ENCODE assay signal across 9 cellular contexts in genomic region chr1:44237721-44238457, GRCh38. TPM values are rescaled to one million over a fixed set of nuclear protein-coding genes. Genes with fewer than 3 reads are reported as not detected.
DNase-seq lines count a peak whose midpoint lies in the region; ATAC-seq and TF ChIP-seq lines count a peak whose summit lies in the region.
"Had no signal": no experiment of that assay in that cellular context is flagged by ENCODE, and none has a peak within 500 bp of the region (broad histone marks: within the 10 kb centered on the region; RNA-seq: fewer than 3 reads in every experiment).

No MANE protein-coding gene starts in this region.

- H3K4me1 ChIP-seq in stomach, result peaks cover 0 to 40% (median 27%) of the 10 kb centered on the region in 4 donors
- H3K4me1 ChIP-seq: A549 had no signal

- no peaks in the 10 kb centered on the region for H3K9me3 Mint-ChIP-seq in central memory CD8-positive, alpha-beta T cell
- H3K9me3 Mint-ChIP-seq in mesothelial cell of epicardium, result no peaks in the 10 kb centered on the region

- peak; percentile 44 to 56 for ATAC-seq in activated CD4-positive, CD25-positive, alpha-beta regulatory T cell treated with anti-CD3 and anti-CD28 coated beads, Interleukin-2, amount 50 U/mL, for 24 hours
- ATAC-seq in central memory CD8-positive, alpha-beta T cell (replicated peaks; ENCODE audit: extremely low read depth, poor library complexity, severe bottlenecking), result peak; percentile 36

- peak overlapping the region in 1 of 4 donors; percentile 5 for H3K4me3 ChIP-seq in stomach
- H3K4me3 ChIP-seq: A549 had no signal

- peaks cover 0 to 18% (median 12%) of the 10 kb centered on the region in 4 donors for H3K36me3 ChIP-seq in stomach

- H3K27ac ChIP-seq in RWPE1 (no peak overlapping the region), stomach (peak overlapping the region in 2 of 5 donors; percentile 72 to 80)
- H3K27ac ChIP-seq: A549 had no signal

- TF ChIP-seq POLR2A in stomach (IDR thresholded peaks at IDR 0.05), result no peak

- peak overlapping the region; percentile 48 for H3K27ac Mint-ChIP-seq in central memory CD8-positive, alpha-beta T cell (ENCODE audit: low read depth)
- H3K27ac Mint-ChIP-seq in mesothelial cell of epicardium, result peak overlapping the region; percentile 55

- no peaks in the 10 kb centered on the region for H3K9me3 ChIP-seq in stomach
- H3K9me3 ChIP-seq: A549 had no signal

- POLR2A ChIA-PET in RWPE1 (lab: Yijun Ruan, JAX; ENCODE audit: low non-redundant PET), result no interaction called here

- H3K27me3 Mint-ChIP-seq in central memory CD8-positive, alpha-beta T cell, result no peaks in the 10 kb centered on the region
- H3K27me3 Mint-ChIP-seq in mesothelial cell of epicardium (ENCODE audit: low read depth), result peaks cover 2% of the 10 kb centered on the region

- CTCF ChIA-PET in RWPE1 (lab: Yijun Ruan, JAX), result interaction anchor here (0.5 to 0.6 kb wide), 2 partner anchors 9 to 84 kb away, joined by 3 to 4 read pairs; no protein-coding TSS in a partner anchor

- H3K36me3 Mint-ChIP-seq in central memory CD8-positive, alpha-beta T cell (ENCODE audit: insufficient read depth), result peaks cover 7% of the 10 kb centered on the region
- H3K36me3 Mint-ChIP-seq in mesothelial cell of epicardium, result peaks cover 13% of the 10 kb centered on the region

- H3K4me1 Mint-ChIP-seq in central memory CD8-positive, alpha-beta T cell, result no peaks in the 10 kb centered on the region
- peaks cover 47% of the 10 kb centered on the region for H3K4me1 Mint-ChIP-seq in mesothelial cell of epicardium

- H3K4me3 Mint-ChIP-seq in central memory CD8-positive, alpha-beta T cell, result no peak overlapping the region
- H3K4me3 Mint-ChIP-seq in mesothelial cell of epicardium, result peak overlapping the region; percentile 20

- no peak for DNase-seq in activated CD4-positive, CD25-positive, alpha-beta regulatory T cell (lab: John Stamatoyannopoulos, UW)
- peak; percentile 13 for DNase-seq in RWPE1 (ENCODE audit: low spot score)
- DNase-seq in central memory CD8-positive, alpha-beta T cell (ENCODE audit: low spot score in 2 of 2), result no peak
- DNase-seq in mesothelial cell of epicardium (ENCODE audit: low spot score in 2 of 2, unreplicated experiment in 2 of 2), result peak; percentile 76 to 89
- no peak for DNase-seq in stomach
- DNase-seq in DMS 273 treated with DMSO at 0.1 percent for 48 hours (lab: John Stamatoyannopoulos, UW), result no peak
- DNase-seq in HK-2 (ENCODE audit: unreplicated experiment), result no peak

- TF ChIP-seq CTCF in RWPE1 (conservative IDR thresholded peaks at IDR 0.05; ENCODE audit: low read depth), result peak; percentile 25; the same call in 1 of the 2 replicates
- peak; percentile 46 for TF ChIP-seq CTCF in mesothelial cell of epicardium (IDR thresholded peaks at IDR 0.05; ENCODE audit: unreplicated experiment)
- peak in 4 of 7 experiments; percentile 8 to 51 (median 21) for TF ChIP-seq CTCF in stomach (IDR thresholded peaks at IDR 0.05)

- H3K27me3 ChIP-seq in stomach, result no peaks in the 10 kb centered on the region

- no peak for TF ChIP-seq EP300 in stomach (IDR thresholded peaks at IDR 0.05)

- WGBS in stomach, 5 donors, result 55 to 78% (median 73%) methylated on average over 24 to 33 of the region's 33 CpGs

- intact Hi-C loops in stomach (cut with DNase I; ENCODE audit: low total_unique reads), result no loop called here

RNA-seq across cellular contexts. Expression of gene DMAP1, which starts 24.6 kb away (rescaled TPM):
- total RNA-seq in mesothelial cell of epicardium, result 50.7 to 52.4 TPM (median 51.8 TPM) in 3 replicates
- total RNA-seq in stomach, result 100 to 1,000 TPM in 1 of 5 donors, 10 to 100 TPM in 4; 29.7 to 141 (median 90.6) TPM
- polyA plus RNA-seq in stomach, result 10 to 100 TPM; 35.2 to 65.1 (median 49.7) TPM

Comparison
In these comparisons a context has a peak if more than half of its experiments do, and no peak if none do; other contexts are left out.
1. DNase-seq: peak in RWPE1 (single experiment) and mesothelial cell of epicardium (2 of 2); none in activated CD4-positive, CD25-positive, alpha-beta regulatory T cell (0 of 4), central memory CD8-positive, alpha-beta T cell (0 of 2), stomach (single experiment), DMS 273 treated with DMSO at 0.1 percent for 48 hours (single experiment) and HK-2 (single experiment).
2. Peak in every context shown above with its lines, with median percentiles within 50 percentile points of each other: CTCF ChIP-seq.